In genomic region chr2:74991977-74992376, GRCh38 we compare ENCODE assay signal across 17 cellular contexts. TPM values are rescaled to one million over a fixed set of nuclear protein-coding genes. Genes with fewer than 3 reads are reported as not detected.
DNase-seq lines count a peak whose midpoint lies in the region; ATAC-seq and TF ChIP-seq lines count a peak whose summit lies in the region.
"Had no signal": no experiment of that assay in that cellular context is flagged by ENCODE, and none has a peak within 500 bp of the region (broad histone marks: within the 10 kb centered on the region; RNA-seq: fewer than 3 reads in every experiment).

No MANE protein-coding gene starts in this region.

- H3K27ac ChIP-seq in HUES6 (ENCODE audit: low read depth, low read length) (no peak overlapping the region), mesenchymal stem cell (ENCODE audit: low read length, poor library complexity, severe bottlenecking) (no peak overlapping the region), body of pancreas (no peak overlapping the region)
- H3K27ac ChIP-seq: tibial nerve, VCaP had no signal

- H3K14ac ChIP-seq in mesenchymal stem cell (ENCODE audit: low read length in 2 of 2), result no peak overlapping the region

- H3K27me3 ChIP-seq in HUES6 (ENCODE audit: control insufficient read depth, insufficient read depth, low read length), result no peaks in the 10 kb centered on the region
- H3K27me3 ChIP-seq in mesenchymal stem cell (ENCODE audit: control insufficient read depth in 1 of 2, insufficient read depth in 1 of 2, low read length in 2 of 2), result no peaks in the 10 kb centered on the region
- H3K27me3 ChIP-seq in body of pancreas, result no peaks in the 10 kb centered on the region
- H3K27me3 ChIP-seq: tibial nerve had no signal

- intact Hi-C loops in body of pancreas (cut with DNase I), result no loop called here

- no peak overlapping the region for H2BK15ac ChIP-seq in mesenchymal stem cell (ENCODE audit: low read depth, poor library complexity, severe bottlenecking)

- no peak overlapping the region for H3K4me2 ChIP-seq in mesenchymal stem cell (ENCODE audit: low read length, poor library complexity, severe bottlenecking)

- H2AK5ac ChIP-seq in mesenchymal stem cell (ENCODE audit: low read length, severe bottlenecking), result no peak overlapping the region

- no peak overlapping the region for H3K4ac ChIP-seq in mesenchymal stem cell (ENCODE audit: low read depth in 1 of 2, low read length in 2 of 2)

- H3K4me1 ChIP-seq in HUES6 (ENCODE audit: control insufficient read depth, insufficient read depth, low read length) (peaks cover 11% of the 10 kb centered on the region), mesenchymal stem cell (ENCODE audit: control insufficient read depth, insufficient read depth, low read depth, low read length) (peaks cover 3% of the 10 kb centered on the region), body of pancreas (no peaks in the 10 kb centered on the region)
- H3K4me1 ChIP-seq: tibial nerve had no signal

- H3K18ac ChIP-seq in mesenchymal stem cell (ENCODE audit: low read depth in 1 of 2, low read length in 2 of 2), result peak overlapping the region; percentile 17 to 18

- H3K23ac ChIP-seq in mesenchymal stem cell (ENCODE audit: low read length in 2 of 2), result no peak overlapping the region

- H3K9me3 ChIP-seq in HUES6 (ENCODE audit: control insufficient read depth, insufficient read depth, low read depth, low read length) (no peaks in the 10 kb centered on the region), mesenchymal stem cell (ENCODE audit: control insufficient read depth, low read length) (no peaks in the 10 kb centered on the region), body of pancreas (no peaks in the 10 kb centered on the region)

- H3K36me3 ChIP-seq in HUES6 (ENCODE audit: control insufficient read depth, insufficient read depth, low read length) (no peaks in the 10 kb centered on the region), mesenchymal stem cell (ENCODE audit: control insufficient read depth in 1 of 2, insufficient read depth in 2 of 2, low read depth in 1 of 2, low read length in 2 of 2) (no peaks in the 10 kb centered on the region), body of pancreas (replicated peaks in 1 of 2; ENCODE audit: insufficient read depth in 1 of 2, low read depth in 2 of 2) (no peaks in the 10 kb centered on the region)

- no peak overlapping the region for H2AFZ ChIP-seq in mesenchymal stem cell (ENCODE audit: low read depth, low read length)

- H3K79me1 ChIP-seq in mesenchymal stem cell (replicated peaks; ENCODE audit: low read length, poor library complexity, severe bottlenecking), result no peaks in the 10 kb centered on the region

- peak overlapping the region; percentile 36 for H3K9ac ChIP-seq in HUES6 (ENCODE audit: low read length)
- peak overlapping the region; percentile 77 for H3K9ac ChIP-seq in mesenchymal stem cell (ENCODE audit: low read length)

- TF ChIP-seq CTCF in AG04449 (IDR thresholded peaks at IDR 0.05; ENCODE audit: insufficient read depth, low read length, missing control alignments) (no peak), choroid plexus epithelial cell (conservative IDR thresholded peaks at IDR 0.05; ENCODE audit: low read depth, low read length) (no peak), body of pancreas (IDR thresholded peaks at IDR 0.05) (no peak)

- H3K4me3 ChIP-seq in AG04449 (ENCODE audit: low read depth, low read length) (no peak overlapping the region), HUES6 (ENCODE audit: low read depth, low read length) (no peak overlapping the region), choroid plexus epithelial cell (ENCODE audit: low read depth, low read length) (no peak overlapping the region), mesenchymal stem cell (ENCODE audit: insufficient read depth in 1 of 2, low read depth in 1 of 2, low read length in 2 of 2) (no peak overlapping the region), body of pancreas (no peak overlapping the region)
- H3K4me3 ChIP-seq: tibial nerve had no signal

- CTCF ChIA-PET in AG04449 (lab: Yijun Ruan, JAX), result interaction anchor here (0.7 to 1.6 kb wide), 4 partner anchors 10 to 301 kb away, joined by 3 to 5 read pairs (median 4); no protein-coding TSS in a partner anchor

- POLR2A ChIA-PET in AG04449 (lab: Yijun Ruan, JAX), result no interaction called here

- H4K8ac ChIP-seq in mesenchymal stem cell (ENCODE audit: low read length), result no peak overlapping the region

- no peak overlapping the region for H2BK120ac ChIP-seq in mesenchymal stem cell (ENCODE audit: low read depth, low read length)

- DNase-seq in AG04449 (ENCODE audit: low read depth, low spot score) (peak; percentile 26), choroid plexus epithelial cell (ENCODE audit: low read depth) (peak; percentile 67), mesenchymal stem cell (peak; percentile 91), body of pancreas (no peak)
- no peak for DNase-seq in activated CD4-positive, CD25-positive, alpha-beta regulatory T cell (lab: John Stamatoyannopoulos, UW)
- DNase-seq in activated CD4-positive, alpha-beta T cell treated with anti-CD3 and anti-CD28 coated beads for 48 hours, result no peak
- DNase-seq: DMS 273 treated with DMSO at 0.1 percent for 48 hours, KG1, left ventricle myocardium superior, NCI-H187 treated with DMSO at 0.1 percent for 48 hours, NCI-H82, nucleus accumbens, SHP77 treated with DMSO at 0.1 percent for 48 hours had no signal

- H2BK12ac ChIP-seq in mesenchymal stem cell (ENCODE audit: low read length in 2 of 2), result no peak overlapping the region

- H4K91ac ChIP-seq in mesenchymal stem cell (ENCODE audit: low read length), result no peak overlapping the region

- WGBS in mesenchymal stem cell, result 58% methylated on average over 2 of the region's 4 CpGs
- 77 to 81% methylated on average over 4 of the region's 4 CpGs for WGBS in body of pancreas, 2 donors

- TF ChIP-seq POLR2A in body of pancreas (IDR thresholded peaks at IDR 0.05), result no peak

- H2BK5ac ChIP-seq in mesenchymal stem cell (ENCODE audit: low read depth, low read length, poor library complexity, severe bottlenecking), result no peak overlapping the region

- ATAC-seq in body of pancreas, result no peak
- ATAC-seq in HG02870 (IDR thresholded peaks at IDR 0.05; ENCODE audit: unreplicated experiment), result no peak
- ATAC-seq: left ventricle myocardium superior had no signal

RNA-seq across cellular contexts. Expression of gene POLE4, which starts 33.5 kb away (rescaled TPM):
- 30.3 TPM for polyA plus RNA-seq in mesenchymal stem cell (2013, experiment 1 of 2)
- 31.9 TPM for polyA plus RNA-seq in mesenchymal stem cell (2013, experiment 2 of 2)
- total RNA-seq in body of pancreas, result 10 to 100 TPM; 15.2 to 15.8 TPM

Comparison
In these comparisons a context has a peak if more than half of its experiments do, and no peak if none do; other contexts are left out.
1. DNase-seq: peak in AG04449 (single experiment), choroid plexus epithelial cell (single experiment) and mesenchymal stem cell (single experiment); none in activated CD4-positive, CD25-positive, alpha-beta regulatory T cell (0 of 4), body of pancreas (0 of 4) and activated CD4-positive, alpha-beta T cell treated with anti-CD3 and anti-CD28 coated beads for 48 hours (single experiment).